3 cellular contexts compared by ENCODE assay signal in genomic region chr21:15868940-15869339, GRCh38.
TF ChIP-seq lines count a peak whose summit lies in the region.

No MANE protein-coding gene starts in this region.

TF ChIP-seq in HEK293, 187 proteins besides CTCF, POLR2A, EP300 and RAD21 (continued from another document):
- no peak for TF ChIP-seq ZBTB17 (tag by site-specific recombination; IDR thresholded peaks at IDR 0.05)
TF ChIP-seq in HEK293: peak in this region for 1.

TF ChIP-seq in WTC11, 78 proteins besides CTCF, POLR2A, EP300 and RAD21 (continued from another document):
- TF ChIP-seq GRHL2 (CRISPR knock-in tag; IDR thresholded peaks at IDR 0.05; ENCODE audit: insufficient replicate concordance, severe bottlenecking) (no peak), CREB1 (CRISPR knock-in tag; IDR thresholded peaks at IDR 0.05) (no peak), ZNF138 (CRISPR knock-in tag; conservative IDR thresholded peaks at IDR 0.05) (no peak), ZNF219 (CRISPR knock-in tag; IDR thresholded peaks at IDR 0.05; ENCODE audit: borderline replicate concordance) (no peak), GTF2I (CRISPR knock-in tag; conservative IDR thresholded peaks at IDR 0.05) (peak; percentile 48; the same call in 1 of the 2 replicates), ZNF121 (CRISPR knock-in tag; IDR thresholded peaks at IDR 0.05) (peak; percentile 98), ZNF396 (CRISPR knock-in tag; IDR thresholded peaks at IDR 0.05; ENCODE audit: borderline replicate concordance) (no peak)

TF ChIP-seq in H1, 55 proteins besides CTCF, POLR2A, EP300 and RAD21:
- TF ChIP-seq KDM1A (IDR thresholded peaks at IDR 0.05; ENCODE audit: borderline replicate concordance, low read length) (peak; percentile 83), FOSL1 (IDR thresholded peaks at IDR 0.05; ENCODE audit: insufficient read depth, low read depth, low read length) (no peak), RXRA (IDR thresholded peaks at IDR 0.05; ENCODE audit: insufficient read depth, low read depth, low read length) (no peak)
TF ChIP-seq in H1: peak in this region for 1.
